ENCODE assay signal across 8 cellular contexts in genomic region chr15:64905119-64905831, GRCh38. TPM values are rescaled to one million over a fixed set of nuclear protein-coding genes. Genes with fewer than 3 reads are reported as not detected.
DNase-seq lines count a peak whose midpoint lies in the region; ATAC-seq and TF ChIP-seq lines count a peak whose summit lies in the region.

No MANE protein-coding gene starts in this region.

- H3K4me3 ChIP-seq in CD8-positive, alpha-beta T cell (ENCODE audit: low read depth, low read length), result peak overlapping the region; percentile 21
- H3K4me3 ChIP-seq in SU-DHL-6 (ENCODE audit: insufficient read depth, low read length, poor library complexity, severe bottlenecking), result no peak overlapping the region
- peak overlapping the region; percentile 70 for H3K4me3 ChIP-seq in adipocyte (ENCODE audit: low read length)
- H3K4me3 ChIP-seq in trophoblast cell (ENCODE audit: low read depth, low read length), result no peak overlapping the region
- H3K4me3 ChIP-seq in upper lobe of right lung, result peak overlapping the region; percentile 28

- H3K36me3 Mint-ChIP-seq in CD8-positive, alpha-beta T cell, result peaks cover 6% of the 10 kb centered on the region

- H2AK5ac ChIP-seq in trophoblast cell (ENCODE audit: low read length), result no peak overlapping the region

- peak; percentile 81 for ATAC-seq in CD8-positive, alpha-beta T cell
- ATAC-seq in HG02763 (IDR thresholded peaks at IDR 0.05; ENCODE audit: unreplicated experiment) (peak; percentile 51), left cardiac atrium (peak; percentile 92 to 94), upper lobe of right lung (peak; percentile 97), GM19452 (IDR thresholded peaks at IDR 0.05; ENCODE audit: unreplicated experiment) (no peak)

- no peak overlapping the region for H4K12ac ChIP-seq in trophoblast cell (ENCODE audit: low read depth, low read length)

- no peaks in the 10 kb centered on the region for H3K36me3 ChIP-seq in CD8-positive, alpha-beta T cell (ENCODE audit: insufficient read depth, low read length)
- H3K36me3 ChIP-seq in SU-DHL-6 (ENCODE audit: low read length) (no peaks in the 10 kb centered on the region), adipocyte (ENCODE audit: control insufficient read depth, insufficient read depth, low read length, severe bottlenecking) (no peaks in the 10 kb centered on the region), trophoblast cell (ENCODE audit: control insufficient read depth in 1 of 2, insufficient read depth in 2 of 2, low read length in 2 of 2) (no peaks in the 10 kb centered on the region), upper lobe of right lung (no peaks in the 10 kb centered on the region)

- H2BK5ac ChIP-seq in trophoblast cell (ENCODE audit: low read depth, low read length, poor library complexity), result no peak overlapping the region

- CTCF ChIA-PET in CD8-positive, alpha-beta T cell (lab: Charles Lee), result interaction anchor here (0.6 to 10.8 kb wide), 27 partner anchors 9 to 503 kb away, joined by 3 to 154 read pairs (median 4); no protein-coding TSS in a partner anchor

- H3K14ac ChIP-seq in trophoblast cell (ENCODE audit: low read length), result no peak overlapping the region

- peaks cover 37% of the 10 kb centered on the region for H3K4me1 Mint-ChIP-seq in CD8-positive, alpha-beta T cell (ENCODE audit: low read depth)

- H3K9me3 Mint-ChIP-seq in CD8-positive, alpha-beta T cell, result peaks cover 6% of the 10 kb centered on the region

- no peak overlapping the region for H3K18ac ChIP-seq in trophoblast cell (ENCODE audit: low read length)

- no peaks in the 10 kb centered on the region for H3K79me1 ChIP-seq in trophoblast cell (ENCODE audit: low read length)

- POLR2A ChIA-PET in CD8-positive, alpha-beta T cell (lab: Charles Lee), result interaction anchor here (0.6 to 3.1 kb wide), 3 partner anchors 11 to 177 kb away, joined by 3 to 17 read pairs (median 6); no protein-coding TSS in a partner anchor

- H3K4ac ChIP-seq in trophoblast cell (ENCODE audit: low read depth, low read length), result no peak overlapping the region

- peak overlapping the region; percentile 69 for H3K4me3 Mint-ChIP-seq in CD8-positive, alpha-beta T cell

- WGBS in trophoblast cell (ENCODE audit: extremely low coverage, insufficient coverage, insufficient read length), result no CpG with 5 or more reads among the region's 30 CpGs

- DNase-seq in CD8-positive, alpha-beta T cell, result peak; percentile 60 to 86 (median 78)
- DNase-seq in adipocyte (ENCODE audit: low read depth) (peak; percentile 90), left cardiac atrium (peak; percentile 81), trophoblast cell (peak; percentile 80 to 87), upper lobe of right lung (peak; percentile 89)

- H3K27ac ChIP-seq in CD8-positive, alpha-beta T cell (ENCODE audit: low read depth, low read length), result no peak overlapping the region
- H3K27ac ChIP-seq in SU-DHL-6 (ENCODE audit: low read depth, low read length) (no peak overlapping the region), trophoblast cell (ENCODE audit: low read depth, low read length) (no peak overlapping the region), upper lobe of right lung (no peak overlapping the region)

- H3K79me2 ChIP-seq in SU-DHL-6 (ENCODE audit: insufficient read depth, low read length), result no peaks in the 10 kb centered on the region
- no peaks in the 10 kb centered on the region for H3K79me2 ChIP-seq in trophoblast cell (ENCODE audit: control insufficient read depth, insufficient read depth, low read length, poor library complexity)

- TF ChIP-seq CTCF in CD8-positive, alpha-beta T cell (IDR thresholded peaks at IDR 0.05), result peak; percentile 87
- TF ChIP-seq CTCF in SU-DHL-6 (IDR thresholded peaks at IDR 0.05; ENCODE audit: insufficient read depth, low read length, poor library complexity, severe bottlenecking) (peak; percentile 76), upper lobe of right lung (IDR thresholded peaks at IDR 0.05) (peak; percentile 91)

- peak overlapping the region; percentile 40 for H3K4me2 ChIP-seq in SU-DHL-6 (ENCODE audit: low read depth, low read length, poor library complexity, severe bottlenecking)
- H3K4me2 ChIP-seq in trophoblast cell (ENCODE audit: low read length), result peak overlapping the region; percentile 64

- no peak overlapping the region for H2BK12ac ChIP-seq in trophoblast cell (ENCODE audit: low read length)

- no peaks in the 10 kb centered on the region for H3K27me3 ChIP-seq in CD8-positive, alpha-beta T cell (ENCODE audit: insufficient read depth, low read length)
- no peaks in the 10 kb centered on the region for H3K27me3 ChIP-seq in SU-DHL-6 (ENCODE audit: low read length)
- H3K27me3 ChIP-seq in adipocyte (replicated peaks; ENCODE audit: control insufficient read depth, insufficient read depth, low read length), result no peaks in the 10 kb centered on the region
- no peaks in the 10 kb centered on the region for H3K27me3 ChIP-seq in trophoblast cell (ENCODE audit: insufficient read depth, low read length)
- no peaks in the 10 kb centered on the region for H3K27me3 ChIP-seq in upper lobe of right lung

- intact Hi-C loops in CD8-positive, alpha-beta T cell (cut with DNase I, micrococcal nuclease), result loop anchor here (1.0 to 5.0 kb wide), 5 partner anchors 10 to 219 kb away; no protein-coding TSS in a partner anchor
- intact Hi-C loops in left cardiac atrium (cut with DNase I) (loop anchor here in 1 of 2 donors (2.0 to 10.0 kb wide), 2 partner anchors 174 to 220 kb away; no protein-coding TSS in a partner anchor), upper lobe of right lung (cut with DNase I) (loop anchor here (5.0 to 10.0 kb wide), 2 partner anchors 50 to 173 kb away; no protein-coding TSS in a partner anchor)

- no peaks in the 10 kb centered on the region for H3F3A ChIP-seq in SU-DHL-6 (ENCODE audit: insufficient read depth)

- H4K91ac ChIP-seq in trophoblast cell (ENCODE audit: low read depth, low read length), result no peak overlapping the region

- peaks cover 25% of the 10 kb centered on the region for H3K4me1 ChIP-seq in CD8-positive, alpha-beta T cell (ENCODE audit: insufficient read depth, low read length)
- peaks cover 12% of the 10 kb centered on the region for H3K4me1 ChIP-seq in adipocyte (ENCODE audit: control insufficient read depth, insufficient read depth, low read length)
- peaks cover 2 to 3% of the 10 kb centered on the region in 2 experiments for H3K4me1 ChIP-seq in trophoblast cell (ENCODE audit: control insufficient read depth in 1 of 2, insufficient read depth in 2 of 2, low read length in 2 of 2)
- peaks cover 6% of the 10 kb centered on the region for H3K4me1 ChIP-seq in upper lobe of right lung

- H3K23ac ChIP-seq in trophoblast cell (ENCODE audit: low read length), result no peak overlapping the region

- H3K27ac Mint-ChIP-seq in CD8-positive, alpha-beta T cell, result no peak overlapping the region

- H4K8ac ChIP-seq in trophoblast cell (ENCODE audit: low read depth, low read length), result no peak overlapping the region

- H2BK120ac ChIP-seq in trophoblast cell (ENCODE audit: insufficient read depth, low read length, poor library complexity), result no peak overlapping the region

- H3K27me3 Mint-ChIP-seq in CD8-positive, alpha-beta T cell (ENCODE audit: low read depth), result peaks cover 4% of the 10 kb centered on the region

- H3K9me2 ChIP-seq in SU-DHL-6 (replicated peaks; ENCODE audit: insufficient read depth, low read length), result no peaks in the 10 kb centered on the region

- H3K9ac ChIP-seq in SU-DHL-6 (ENCODE audit: low read length) (peak overlapping the region; percentile 31; the same call in 1 of the 2 replicates), adipocyte (ENCODE audit: low read length) (peak overlapping the region; percentile 75), trophoblast cell (ENCODE audit: low read length) (no peak overlapping the region)

- H3K9me3 ChIP-seq in CD8-positive, alpha-beta T cell (ENCODE audit: low read length), result peaks cover 6% of the 10 kb centered on the region
- H3K9me3 ChIP-seq in SU-DHL-6 (ENCODE audit: insufficient read depth, low read length), result peaks cover 6% of the 10 kb centered on the region; the same call in 1 of the 2 replicates
- H3K9me3 ChIP-seq in adipocyte (ENCODE audit: control insufficient read depth, low read length), result peaks cover 16% of the 10 kb centered on the region
- H3K9me3 ChIP-seq in trophoblast cell (ENCODE audit: insufficient read depth, low read depth, low read length), result peaks cover 4% of the 10 kb centered on the region
- peaks cover 5% of the 10 kb centered on the region for H3K9me3 ChIP-seq in upper lobe of right lung

- H4K20me1 ChIP-seq in SU-DHL-6 (ENCODE audit: low read depth, low read length), result no peaks in the 10 kb centered on the region

- peak overlapping the region; percentile 89 for H2AFZ ChIP-seq in SU-DHL-6 (ENCODE audit: low read depth, low read length, severe bottlenecking)
- peak overlapping the region; percentile 21 for H2AFZ ChIP-seq in trophoblast cell (ENCODE audit: insufficient read depth, low read length, poor library complexity)

RNA-seq across cellular contexts. Expression of gene ANKDD1A, which starts 6.4 kb away (rescaled TPM):
- 1 to 10 TPM; 3.6 to 4.1 TPM for total RNA-seq in CD8-positive, alpha-beta T cell
- total RNA-seq in left cardiac atrium, result 1 to 10 TPM; 3.9 to 5.0 TPM
- polyA plus RNA-seq in trophoblast cell (2013), result 1.9 and 2.0 TPM in 2 replicates
- 6.0 TPM for total RNA-seq in upper lobe of right lung

Comparison
In these comparisons a context has a peak if more than half of its experiments do, and no peak if none do; other contexts are left out.
1. H3K4me3 ChIP-seq: peak in CD8-positive, alpha-beta T cell (single experiment), adipocyte (single experiment) and upper lobe of right lung (single experiment); none in SU-DHL-6 (single experiment) and trophoblast cell (single experiment).
2. Peak in every context shown above with its lines, with median percentiles within 50 percentile points of each other: DNase-seq and CTCF ChIP-seq.